Comparison of ENCODE assay signal across 7 cellular contexts in genomic region chr11:72239849-72240460, GRCh38. TPM values are rescaled to one million over a fixed set of nuclear protein-coding genes. Genes with fewer than 3 reads are reported as not detected.
DNase-seq lines count a peak whose midpoint lies in the region; ATAC-seq and TF ChIP-seq lines count a peak whose summit lies in the region.

No MANE protein-coding gene starts in this region.

- TF ChIP-seq CTCF in SK-N-SH (IDR thresholded peaks at IDR 0.05) (no peak), glutamatergic neuron (IDR thresholded peaks at IDR 0.05; ENCODE audit: partially characterized antibody, unreplicated experiment) (no peak), prostate gland (IDR thresholded peaks at IDR 0.05) (peak in 2 of 4 experiments; percentile 35 to 46)

- H3K27me3 Mint-ChIP-seq in glutamatergic neuron (ENCODE audit: unreplicated experiment), result peaks cover 38% of the 10 kb centered on the region

- H3K9me3 ChIP-seq in SK-N-SH (no peaks in the 10 kb centered on the region), prostate gland (no peaks in the 10 kb centered on the region)

- intact Hi-C loops in prostate gland (cut with DNase I), result loop anchor here (10.0 kb wide), 1 partner anchor 225 kb away; no protein-coding TSS in a partner anchor

- CTCF ChIA-PET in SK-N-SH (lab: Yijun Ruan, JAX), result interaction anchor here (1.0 to 19.7 kb wide), 14 partner anchors 15 to 191 kb away, joined by 3 to 314 read pairs (median 4); partner anchors contain the start of genes CLPB and INPPL1

- H3K79me2 ChIP-seq in SK-N-SH (ENCODE audit: insufficient read depth), result peaks cover 24% of the 10 kb centered on the region

- H3K36me3 ChIP-seq in SK-N-SH (replicated peaks in 1 of 2; ENCODE audit: control insufficient read depth in 1 of 2, insufficient read depth in 2 of 2, low read length in 1 of 2) (peaks cover 10 to 36% of the 10 kb centered on the region in 2 experiments), prostate gland (peaks cover 4 to 10% of the 10 kb centered on the region in 2 donors)

- no peak for TF ChIP-seq POLR2A in prostate gland (IDR thresholded peaks at IDR 0.05)

- POLR2A ChIA-PET in SK-N-SH (lab: Yijun Ruan, JAX), result interaction anchor here (0.6 to 15.5 kb wide), 17 partner anchors 11 to 194 kb away, joined by 3 to 880 read pairs (median 27); partner anchors contain the start of genes CLPB and INPPL1

- H3K4me2 ChIP-seq in SK-N-SH, result peak overlapping the region; percentile 75

- H3K27ac Mint-ChIP-seq in glutamatergic neuron (ENCODE audit: unreplicated experiment), result no peak overlapping the region

- peaks cover 45% of the 10 kb centered on the region for H3F3A ChIP-seq in SK-N-SH (replicated peaks; ENCODE audit: insufficient read depth)

- H3K4me1 Mint-ChIP-seq in glutamatergic neuron (ENCODE audit: low read depth, unreplicated experiment), result peaks cover 8% of the 10 kb centered on the region

- WGBS in SK-N-SH (ENCODE audit: low lambda C conversion rate), result 26% methylated on average over 33 of the region's 69 CpGs
- WGBS in prostate gland, result 3% methylated on average over 61 of the region's 69 CpGs

- TF ChIP-seq EP300 in SK-N-SH (IDR thresholded peaks at IDR 0.05; ENCODE audit: borderline replicate concordance in 1 of 2, low read depth in 1 of 2, low read length in 1 of 2), result no peak

- peak; percentile 48 for DNase-seq in ELF-1 (ENCODE audit: low read depth, low spot score)
- DNase-seq in SK-N-SH, result no peak
- peak; percentile 59 for DNase-seq in glutamatergic neuron
- DNase-seq in prostate gland (ENCODE audit: low spot score), result peak; percentile 47
- no peak for DNase-seq in NCI-H1694 (lab: John Stamatoyannopoulos, UW)
- no peak for DNase-seq in NCI-H1436 treated with DMSO at 0.1 percent for 48 hours (lab: John Stamatoyannopoulos, UW)

- H3K4me3 Mint-ChIP-seq in glutamatergic neuron (ENCODE audit: unreplicated experiment), result peak overlapping the region; percentile 94

- peaks cover 17 to 27% of the 10 kb centered on the region in 2 experiments; a peak in 2 of 4 replicates for H3K4me1 ChIP-seq in SK-N-SH (ENCODE audit: control insufficient read depth in 1 of 2, insufficient read depth in 2 of 2, low read depth in 1 of 2, low read length in 1 of 2)
- H3K4me1 ChIP-seq in prostate gland (replicated peaks), result peaks cover 3% of the 10 kb centered on the region

- no peaks in the 10 kb centered on the region for H3K9me2 ChIP-seq in SK-N-SH

- H3K9ac ChIP-seq in SK-N-SH, result peak overlapping the region; percentile 50

- peaks cover 11% of the 10 kb centered on the region; the same call in 1 of the 2 replicates for H4K20me1 ChIP-seq in SK-N-SH (ENCODE audit: insufficient read depth)

- H3K27me3 ChIP-seq in SK-N-SH (ENCODE audit: insufficient read depth) (no peaks in the 10 kb centered on the region; the same call in 1 of the 2 replicates), prostate gland (replicated peaks; ENCODE audit: insufficient read depth) (peaks cover 20% of the 10 kb centered on the region)

- H3K27ac ChIP-seq in SK-N-SH (ENCODE audit: low read depth in 2 of 2, low read length in 1 of 2), result peak overlapping the region; percentile 64 to 90
- H3K27ac ChIP-seq in prostate gland, result peak overlapping the region; percentile 48 to 61

- H2AFZ ChIP-seq in SK-N-SH (ENCODE audit: low read depth), result no peak overlapping the region

- peaks cover 4% of the 10 kb centered on the region for H3K9me3 Mint-ChIP-seq in glutamatergic neuron (ENCODE audit: unreplicated experiment)

- TF ChIP-seq RAD21 in SK-N-SH (IDR thresholded peaks at IDR 0.05; ENCODE audit: low read length), result no peak

- no peak for ATAC-seq in HG03469 (IDR thresholded peaks at IDR 0.05; ENCODE audit: unreplicated experiment)

- peak overlapping the region; percentile 49 to 83 for H3K4me3 ChIP-seq in SK-N-SH (ENCODE audit: low read depth in 2 of 2, low read length in 1 of 2)
- H3K4me3 ChIP-seq in prostate gland, result peak overlapping the region; percentile 22 to 28

- no peaks in the 10 kb centered on the region for H3K36me3 Mint-ChIP-seq in glutamatergic neuron (ENCODE audit: unreplicated experiment)

TF ChIP-seq in SK-N-SH, 30 proteins besides CTCF, POLR2A, EP300 and RAD21:
- TF ChIP-seq USF1 (IDR thresholded peaks at IDR 0.05; ENCODE audit: borderline replicate concordance, low read depth) (no peak), RFX5 (IDR thresholded peaks at IDR 0.05; ENCODE audit: low read length) (no peak), TAF1 (IDR thresholded peaks at IDR 0.05; ENCODE audit: borderline replicate concordance, low read depth, low read length) (0 out of 2 replicates have a peak, but pooled peaks have one; percentile 5), MAX (IDR thresholded peaks at IDR 0.05; ENCODE audit: low read depth) (peak; percentile 91), IRF3 (IDR thresholded peaks at IDR 0.05; ENCODE audit: low read depth, low read length) (no peak), SIN3A (IDR thresholded peaks at IDR 0.05; ENCODE audit: borderline replicate concordance, low read depth, low read length) (0 out of 2 replicates have a peak, but pooled peaks have one; percentile 19)

RNA-seq across cellular contexts. Expression of gene PHOX2A, which starts 4.0 kb away (rescaled TPM):
- polyA plus RNA-seq in SK-N-SH (2012; rRNA removed), result 65.0 and 75.6 TPM in 2 replicates
- 38.6 and 72.8 TPM in 2 replicates for polyA plus RNA-seq in SK-N-SH (2012; cell fraction: cytosol; rRNA removed)
- 47.3 and 62.5 TPM in 2 replicates for polyA plus RNA-seq in SK-N-SH (2012; cell fraction: nucleus; rRNA removed)
- total RNA-seq in glutamatergic neuron (ENCODE audit: unreplicated experiment) (12.0 TPM), prostate gland (under 1 TPM in 1 of 2 donors, not detected in 1; 0.40 TPM)

RNA-seq across cellular contexts. Expression of gene INPPL1, which starts 15.4 kb away (rescaled TPM):
- 123 and 138 TPM in 2 replicates for polyA plus RNA-seq in SK-N-SH (2012; rRNA removed)
- polyA plus RNA-seq in SK-N-SH (2012; cell fraction: cytosol; rRNA removed), result 26.6 and 41.4 TPM in 2 replicates
- polyA plus RNA-seq in SK-N-SH (2012; cell fraction: nucleus; rRNA removed), result 712 and 808 TPM in 2 replicates
- total RNA-seq in glutamatergic neuron (ENCODE audit: unreplicated experiment) (62.8 TPM), prostate gland (100 to 1,000 TPM in 1 of 2 donors, 10 to 100 TPM in 1; 85.0 to 142 TPM)

RNA-seq across cellular contexts. Expression of gene FOLR2, which starts 23.4 kb away (rescaled TPM):
- polyA plus RNA-seq in SK-N-SH (2012; rRNA removed), result not detected in 2 replicates
- not detected in 2 replicates for polyA plus RNA-seq in SK-N-SH (2012; cell fraction: cytosol; rRNA removed)
- not detected in 2 replicates for polyA plus RNA-seq in SK-N-SH (2012; cell fraction: nucleus; rRNA removed)
- total RNA-seq in glutamatergic neuron (ENCODE audit: unreplicated experiment), result not detected
- 10 to 100 TPM in 1 of 2 donors, under 1 TPM in 1; 0.87 to 23.9 TPM for total RNA-seq in prostate gland

RNA-seq across cellular contexts. Expression of gene FOLR1, which starts 48.0 kb away (rescaled TPM):
- polyA plus RNA-seq in SK-N-SH (2012; rRNA removed), result 0.26 TPM in 1 of 2 replicates, not detected in the other
- 0.08 and 0.14 TPM in 2 replicates for polyA plus RNA-seq in SK-N-SH (2012; cell fraction: cytosol; rRNA removed)
- 0.05 and 0.15 TPM in 2 replicates for polyA plus RNA-seq in SK-N-SH (2012; cell fraction: nucleus; rRNA removed)
- not detected for total RNA-seq in glutamatergic neuron (ENCODE audit: unreplicated experiment)
- 1 to 10 TPM in 1 of 2 donors, not detected in 1; 8.9 TPM for total RNA-seq in prostate gland

Comparison
In these comparisons a context has a peak if more than half of its experiments do, and no peak if none do; other contexts are left out.
1. DNase-seq: peak in ELF-1 (single experiment), glutamatergic neuron (single experiment) and prostate gland (single experiment); none in SK-N-SH (single experiment), NCI-H1694 (single experiment) and NCI-H1436 treated with DMSO at 0.1 percent for 48 hours (single experiment).